In the genomic region with DNA sequence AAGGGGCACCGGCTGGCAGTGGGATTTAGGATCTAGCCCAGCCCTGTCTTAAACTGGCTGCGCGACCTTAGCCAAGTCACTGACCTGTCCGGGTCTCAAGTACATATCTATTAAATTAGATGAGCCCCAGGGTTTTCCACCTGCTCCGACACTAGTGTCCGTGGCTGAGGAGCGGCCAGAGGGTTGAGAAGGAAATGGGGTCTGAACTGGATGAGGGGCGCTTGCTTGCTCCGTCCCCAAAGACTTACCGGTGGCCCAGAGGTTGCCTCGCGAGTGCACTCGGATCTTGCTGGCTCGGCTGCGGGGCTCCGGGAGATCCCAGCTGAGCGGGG, we compare ENCODE assay signal across 9 cellular contexts. TPM values are rescaled to one million over a fixed set of nuclear protein-coding genes. Genes with fewer than 3 reads are reported as not detected.
DNase-seq lines count a peak whose midpoint lies in the region; FAIRE-seq and TF ChIP-seq lines count a peak whose summit lies in the region.
"Had no signal": no experiment of that assay in that cellular context is flagged by ENCODE, and none has a peak within 500 bp of the region (broad histone marks: within the 10 kb centered on the region; RNA-seq: fewer than 3 reads in every experiment).

No MANE protein-coding gene starts in this region.

- H3K27ac Mint-ChIP-seq in nephron progenitor cell, result no peak overlapping the region

- H3K79me2 ChIP-seq in Karpas-422 (ENCODE audit: low read length), result peaks cover 12% of the 10 kb centered on the region

- H3K4me1 Mint-ChIP-seq in nephron progenitor cell, result peaks cover 44% of the 10 kb centered on the region

- no peak for DNase-seq in Karpas-422
- DNase-seq in nephron progenitor cell, result no peak
- no peak for DNase-seq in RCC 7860 (ENCODE audit: low spot score)
- no peak for DNase-seq in dedifferentiated amniotic fluid mesenchymal stem cell (ENCODE audit: extremely low spot score)
- no peak for DNase-seq in globus pallidus (ENCODE audit: low spot score)
- no peak for DNase-seq in NCI-H1105 treated with DMSO at 0.1 percent for 48 hours (lab: John Stamatoyannopoulos, UW)
- DNase-seq: NCI-H748 treated with DMSO at 0.1 percent for 48 hours had no signal

- H3K4me3 Mint-ChIP-seq in nephron progenitor cell, result peak overlapping the region; percentile 84

- H3K9ac ChIP-seq in BLaER1 (peak overlapping the region; percentile 81), Karpas-422 (ENCODE audit: low read length) (peak overlapping the region; percentile 79), duodenal mucosa (ENCODE audit: low read depth in 1 of 2, low read length in 2 of 2) (peak overlapping the region; percentile 48 to 61)

- 0 out of 2 replicates have a peak, but pooled peaks cover 2% of the 10 kb centered on the region for H3K36me3 ChIP-seq in BLaER1
- peaks cover 1% of the 10 kb centered on the region; the same call in 1 of the 2 replicates for H3K36me3 ChIP-seq in Karpas-422 (ENCODE audit: insufficient read depth, low read length)
- peaks cover 0 to under 1% of the 10 kb centered on the region in 2 donors for H3K36me3 ChIP-seq in duodenal mucosa (ENCODE audit: control insufficient read depth in 1 of 2, insufficient read depth in 2 of 2, low read length in 2 of 2)

- H3K9me2 ChIP-seq in Karpas-422 (replicated peaks; ENCODE audit: insufficient read depth, low read length), result no peaks in the 10 kb centered on the region

- H3K9me3 ChIP-seq in BLaER1, result no peaks in the 10 kb centered on the region
- no peaks in the 10 kb centered on the region for H3K9me3 ChIP-seq in Karpas-422 (ENCODE audit: low read length)
- no peaks in the 10 kb centered on the region for H3K9me3 ChIP-seq in duodenal mucosa (ENCODE audit: control insufficient read depth in 1 of 2, low read length in 2 of 2)

- H4K20me1 ChIP-seq in BLaER1 (no peaks in the 10 kb centered on the region), Karpas-422 (ENCODE audit: insufficient read depth, low read depth, low read length) (no peaks in the 10 kb centered on the region)

- H3K27me3 ChIP-seq in BLaER1 (no peaks in the 10 kb centered on the region), Karpas-422 (ENCODE audit: low read length) (no peaks in the 10 kb centered on the region), duodenal mucosa (ENCODE audit: control insufficient read depth in 1 of 2, insufficient read depth in 2 of 2, low read length in 2 of 2) (no peaks in the 10 kb centered on the region)

- no peak for TF ChIP-seq CTCF in nephron progenitor cell (IDR thresholded peaks at IDR 0.05)

- H3K4me3 ChIP-seq in BLaER1 (peak overlapping the region; percentile 69), Karpas-422 (ENCODE audit: low read length) (peak overlapping the region; percentile 68), duodenal mucosa (ENCODE audit: low read depth in 1 of 2, low read length in 2 of 2) (peak overlapping the region; percentile 59 to 71)

- H3K27ac ChIP-seq in BLaER1, result peak overlapping the region; percentile 70; the same call in 1 of the 2 replicates
- no peak overlapping the region for H3K27ac ChIP-seq in Karpas-422 (ENCODE audit: low read length)
- no peak overlapping the region for H3K27ac ChIP-seq in duodenal mucosa (ENCODE audit: low read depth, low read length)

- H2AFZ ChIP-seq in Karpas-422 (ENCODE audit: low read length), result no peak overlapping the region

- FAIRE-seq in RCC 7860 (lab: Jason Lieb, UNC), result no peak

- H3K27me3 Mint-ChIP-seq in nephron progenitor cell (ENCODE audit: low read depth, poor library complexity), result peaks cover 23% of the 10 kb centered on the region

- H3K4me2 ChIP-seq in BLaER1 (peak overlapping the region; percentile 97), Karpas-422 (ENCODE audit: low read depth, low read length, poor library complexity, severe bottlenecking) (peak overlapping the region; percentile 95)

- H3K9me3 Mint-ChIP-seq in nephron progenitor cell, result no peaks in the 10 kb centered on the region

- peaks cover 5% of the 10 kb centered on the region for H3K36me3 Mint-ChIP-seq in nephron progenitor cell (ENCODE audit: low read depth)

- peaks cover 55% of the 10 kb centered on the region for H3K4me1 ChIP-seq in BLaER1
- peaks cover 49% of the 10 kb centered on the region for H3K4me1 ChIP-seq in Karpas-422 (ENCODE audit: low read length)
- H3K4me1 ChIP-seq in duodenal mucosa (ENCODE audit: control insufficient read depth in 1 of 2, insufficient read depth in 2 of 2, low read length in 2 of 2), result peaks cover 17 to 30% of the 10 kb centered on the region in 2 donors

RNA-seq across cellular contexts. Expression of a gene that starts 0.3 kb away (rescaled TPM):
- total RNA-seq in Karpas-422 (2014; rRNA removed; shearing (Covaris generic); ENCODE audit: low replicate concordance), result 15.1 and 17.2 TPM in 2 replicates

RNA-seq across cellular contexts. Expression of a gene that starts 3.6 kb away (rescaled TPM):
- total RNA-seq in Karpas-422 (2014; rRNA removed; shearing (Covaris generic); ENCODE audit: low replicate concordance), result 35.7 and 36.1 TPM in 2 replicates

RNA-seq across cellular contexts. Expression of a gene that starts 56.9 kb away (rescaled TPM):
- total RNA-seq in Karpas-422 (2014; rRNA removed; shearing (Covaris generic); ENCODE audit: low replicate concordance), result 21.8 and 27.2 TPM in 2 replicates

RNA-seq across cellular contexts. Expression of a gene that starts 58.2 kb away (rescaled TPM):
- 82.3 and 116 TPM in 2 replicates for total RNA-seq in Karpas-422 (2014; rRNA removed; shearing (Covaris generic); ENCODE audit: low replicate concordance)
